In the genomic region with DNA sequence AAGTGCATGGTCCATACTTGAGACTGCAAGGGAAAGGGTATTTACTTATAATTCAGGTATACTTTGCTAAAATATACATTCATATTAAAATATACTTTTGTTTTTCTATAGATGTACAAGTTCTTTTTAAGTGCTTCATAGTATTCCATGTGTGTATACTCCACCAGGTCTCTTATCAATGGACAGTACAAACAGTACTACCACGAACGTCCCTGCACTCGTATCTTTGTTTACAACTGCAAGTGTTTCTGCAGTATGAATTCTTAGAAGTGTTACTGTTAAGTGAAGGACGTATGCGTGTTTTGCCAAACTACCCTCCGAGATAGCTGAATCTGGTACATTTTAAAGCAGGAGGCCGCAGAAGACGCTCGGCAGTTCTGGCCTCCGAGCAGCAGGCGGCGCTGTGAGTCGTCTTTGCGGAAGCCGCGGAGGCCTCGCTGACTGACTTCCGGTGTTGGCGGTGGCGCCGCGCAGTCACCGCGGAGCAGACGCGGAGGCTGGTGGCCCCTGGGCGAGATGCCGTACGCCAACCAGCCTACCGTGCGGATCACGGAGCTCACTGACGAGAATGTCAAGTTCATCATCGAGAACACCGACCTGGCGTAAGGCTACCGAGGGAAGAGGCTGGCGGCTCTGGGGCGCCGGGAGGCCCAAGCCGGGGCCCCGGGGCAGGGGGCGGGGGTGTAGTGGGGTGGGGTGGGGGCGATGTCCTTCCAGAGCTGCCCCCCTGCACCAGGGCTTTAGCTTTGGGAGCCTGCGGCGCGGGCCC, we compare ENCODE assay signal across 8 cellular contexts. TPM values are rescaled to one million over a fixed set of nuclear protein-coding genes. Genes with fewer than 3 reads are reported as not detected.
A peak's percentile ranks its signal among the peaks of the same experiment; 100 is the strongest.
DNase-seq lines count a peak whose midpoint lies in the region; ATAC-seq, FAIRE-seq and TF ChIP-seq lines count a peak whose summit lies in the region.

A gene (plus strand): TSS at position 471 of the 769 bp plus-strand sequence. CDS start 46 bp downstream, at position 517.

- H3K27me3 Mint-ChIP-seq in WTC11 (ENCODE audit: low read depth), result no peaks in the 10 kb centered on the region

- ATAC-seq in GM18520 (IDR thresholded peaks at IDR 0.05; ENCODE audit: unreplicated experiment) (peak; percentile 75), HG03066 (IDR thresholded peaks at IDR 0.05; ENCODE audit: low read depth, unreplicated experiment) (peak; percentile 86), WTC11 (peak; percentile 93)

- H3K27ac Mint-ChIP-seq in WTC11, result peak within 1 kb of the TSS; percentile 99

- POLR2A ChIA-PET in WTC11 (lab: Charles Lee), result interaction anchor here (0.7 to 1.6 kb wide), 5 partner anchors 14 to 66 kb away, joined by 3 to 9 read pairs (median 5); a partner anchor contains a TSS

- H3K4me3 ChIP-seq in bronchial epithelial cell (ENCODE audit: low read depth, low read length), result peak within 1 kb of the TSS; percentile 67

- H3K36me3 ChIP-seq in bronchial epithelial cell (ENCODE audit: control insufficient read depth, insufficient read depth, low read length), result peaks cover 29% of the 10 kb centered on the region

- in situ Hi-C loops in ACHN (cut with HindIII; ENCODE audit: low pct_ligation_motif_present, low pct_unique_long_range_greater_than_20kb, low sequenced_read_pairs), result no loop called here

- DNase-seq in ACHN (peak; percentile 90), NCI-H2196 treated with DMSO at 0.1 percent for 48 hours (lab: John Stamatoyannopoulos, UW; ENCODE audit: unreplicated experiment) (peak; percentile 31), WTC11 (ENCODE audit: low spot score) (peak; percentile 94), bronchial epithelial cell (ENCODE audit: low read depth) (peak; percentile 65), iris pigment epithelial cell (ENCODE audit: low read depth) (peak; percentile 83)
- DNase-seq in stimulated activated CD4-positive, alpha-beta T cell treated with anti-CD3 and anti-CD28 coated beads, Interleukin-12 subunit alpha, Interleukin-12 subunit beta, amount 100 ng/mL, for 4 hours, result peak; percentile 94

- CTCF ChIA-PET in WTC11 (lab: Charles Lee), result interaction anchor here (0.5 to 5.1 kb wide), 36 partner anchors 11 to 631 kb away, joined by 3 to 71 read pairs (median 5); a partner anchor contains a TSS

- peaks cover 44% of the 10 kb centered on the region for H3K36me3 Mint-ChIP-seq in WTC11

- TF ChIP-seq CTCF in WTC11 (IDR thresholded peaks at IDR 0.05), result peak; percentile 95
- peak; percentile 96 for TF ChIP-seq CTCF in bronchial epithelial cell (IDR thresholded peaks at IDR 0.05; ENCODE audit: insufficient read depth, low read length, severe bottlenecking)

- H3K9me3 Mint-ChIP-seq in WTC11, result no peaks in the 10 kb centered on the region

- peak within 1 kb of the TSS; percentile 100 for H3K4me3 Mint-ChIP-seq in WTC11

- no peaks in the 10 kb centered on the region for H3K27me3 ChIP-seq in bronchial epithelial cell (ENCODE audit: control insufficient read depth, insufficient read depth, low read length)

- FAIRE-seq in bronchial epithelial cell (lab: Jason Lieb, UNC), result no peak

- peaks cover 4% of the 10 kb centered on the region for H3K4me1 Mint-ChIP-seq in WTC11

TF ChIP-seq in WTC11, 78 proteins besides CTCF, POLR2A, EP300 and RAD21 (continues in another document):
- TF ChIP-seq MYBL2 (CRISPR knock-in tag; IDR thresholded peaks at IDR 0.05), result peak; percentile 86
- TF ChIP-seq ZNF671 (CRISPR knock-in tag; IDR thresholded peaks at IDR 0.05), result no peak
- TF ChIP-seq, protein P1, sequence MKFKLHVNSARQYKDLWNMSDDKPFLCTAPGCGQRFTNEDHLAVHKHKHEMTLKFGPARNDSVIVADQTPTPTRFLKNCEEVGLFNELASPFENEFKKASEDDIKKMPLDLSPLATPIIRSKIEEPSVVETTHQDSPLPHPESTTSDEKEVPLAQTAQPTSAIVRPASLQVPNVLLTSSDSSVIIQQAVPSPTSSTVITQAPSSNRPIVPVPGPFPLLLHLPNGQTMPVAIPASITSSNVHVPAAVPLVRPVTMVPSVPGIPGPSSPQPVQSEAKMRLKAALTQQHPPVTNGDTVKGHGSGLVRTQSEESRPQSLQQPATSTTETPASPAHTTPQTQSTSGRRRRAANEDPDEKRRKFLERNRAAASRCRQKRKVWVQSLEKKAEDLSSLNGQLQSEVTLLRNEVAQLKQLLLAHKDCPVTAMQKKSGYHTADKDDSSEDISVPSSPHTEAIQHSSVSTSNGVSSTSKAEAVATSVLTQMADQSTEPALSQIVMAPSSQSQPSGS (CRISPR knock-in tag; IDR thresholded peaks at IDR 0.05; ENCODE audit: borderline replicate concordance, low read depth), result no peak
- TF ChIP-seq, protein P2, sequence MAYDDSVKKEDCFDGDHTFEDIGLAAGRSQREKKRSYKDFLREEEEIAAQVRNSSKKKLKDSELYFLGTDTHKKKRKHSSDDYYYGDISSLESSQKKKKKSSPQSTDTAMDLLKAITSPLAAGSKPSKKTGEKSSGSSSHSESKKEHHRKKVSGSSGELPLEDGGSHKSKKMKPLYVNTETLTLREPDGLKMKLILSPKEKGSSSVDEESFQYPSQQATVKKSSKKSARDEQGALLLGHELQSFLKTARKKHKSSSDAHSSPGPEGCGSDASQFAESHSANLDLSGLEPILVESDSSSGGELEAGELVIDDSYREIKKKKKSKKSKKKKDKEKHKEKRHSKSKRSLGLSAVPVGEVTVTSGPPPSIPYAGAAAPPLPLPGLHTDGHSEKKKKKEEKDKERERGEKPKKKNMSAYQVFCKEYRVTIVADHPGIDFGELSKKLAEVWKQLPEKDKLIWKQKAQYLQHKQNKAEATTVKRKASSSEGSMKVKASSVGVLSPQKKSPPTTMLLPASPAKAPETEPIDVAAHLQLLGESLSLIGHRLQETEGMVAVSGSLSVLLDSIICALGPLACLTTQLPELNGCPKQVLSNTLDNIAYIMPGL (CRISPR knock-in tag; IDR thresholded peaks at IDR 0.05), result peak; percentile 87
- 0 out of 2 replicates have a peak, but pooled peaks have one; percentile 54 for TF ChIP-seq TCF7 (CRISPR knock-in tag; IDR thresholded peaks at IDR 0.05; ENCODE audit: low read depth)
- TF ChIP-seq, protein P3, sequence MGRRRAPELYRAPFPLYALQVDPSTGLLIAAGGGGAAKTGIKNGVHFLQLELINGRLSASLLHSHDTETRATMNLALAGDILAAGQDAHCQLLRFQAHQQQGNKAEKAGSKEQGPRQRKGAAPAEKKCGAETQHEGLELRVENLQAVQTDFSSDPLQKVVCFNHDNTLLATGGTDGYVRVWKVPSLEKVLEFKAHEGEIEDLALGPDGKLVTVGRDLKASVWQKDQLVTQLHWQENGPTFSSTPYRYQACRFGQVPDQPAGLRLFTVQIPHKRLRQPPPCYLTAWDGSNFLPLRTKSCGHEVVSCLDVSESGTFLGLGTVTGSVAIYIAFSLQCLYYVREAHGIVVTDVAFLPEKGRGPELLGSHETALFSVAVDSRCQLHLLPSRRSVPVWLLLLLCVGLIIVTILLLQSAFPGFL (CRISPR knock-in tag; IDR thresholded peaks at IDR 0.05; ENCODE audit: borderline replicate concordance), result no peak
- TF ChIP-seq TEAD1 (CRISPR knock-in tag; IDR thresholded peaks at IDR 0.05), result peak; percentile 85; the same call in 1 of the 2 replicates
- TF ChIP-seq NFE2L1 (CRISPR knock-in tag; IDR thresholded peaks at IDR 0.05), result peak; percentile 90
- TF ChIP-seq, protein P4, sequence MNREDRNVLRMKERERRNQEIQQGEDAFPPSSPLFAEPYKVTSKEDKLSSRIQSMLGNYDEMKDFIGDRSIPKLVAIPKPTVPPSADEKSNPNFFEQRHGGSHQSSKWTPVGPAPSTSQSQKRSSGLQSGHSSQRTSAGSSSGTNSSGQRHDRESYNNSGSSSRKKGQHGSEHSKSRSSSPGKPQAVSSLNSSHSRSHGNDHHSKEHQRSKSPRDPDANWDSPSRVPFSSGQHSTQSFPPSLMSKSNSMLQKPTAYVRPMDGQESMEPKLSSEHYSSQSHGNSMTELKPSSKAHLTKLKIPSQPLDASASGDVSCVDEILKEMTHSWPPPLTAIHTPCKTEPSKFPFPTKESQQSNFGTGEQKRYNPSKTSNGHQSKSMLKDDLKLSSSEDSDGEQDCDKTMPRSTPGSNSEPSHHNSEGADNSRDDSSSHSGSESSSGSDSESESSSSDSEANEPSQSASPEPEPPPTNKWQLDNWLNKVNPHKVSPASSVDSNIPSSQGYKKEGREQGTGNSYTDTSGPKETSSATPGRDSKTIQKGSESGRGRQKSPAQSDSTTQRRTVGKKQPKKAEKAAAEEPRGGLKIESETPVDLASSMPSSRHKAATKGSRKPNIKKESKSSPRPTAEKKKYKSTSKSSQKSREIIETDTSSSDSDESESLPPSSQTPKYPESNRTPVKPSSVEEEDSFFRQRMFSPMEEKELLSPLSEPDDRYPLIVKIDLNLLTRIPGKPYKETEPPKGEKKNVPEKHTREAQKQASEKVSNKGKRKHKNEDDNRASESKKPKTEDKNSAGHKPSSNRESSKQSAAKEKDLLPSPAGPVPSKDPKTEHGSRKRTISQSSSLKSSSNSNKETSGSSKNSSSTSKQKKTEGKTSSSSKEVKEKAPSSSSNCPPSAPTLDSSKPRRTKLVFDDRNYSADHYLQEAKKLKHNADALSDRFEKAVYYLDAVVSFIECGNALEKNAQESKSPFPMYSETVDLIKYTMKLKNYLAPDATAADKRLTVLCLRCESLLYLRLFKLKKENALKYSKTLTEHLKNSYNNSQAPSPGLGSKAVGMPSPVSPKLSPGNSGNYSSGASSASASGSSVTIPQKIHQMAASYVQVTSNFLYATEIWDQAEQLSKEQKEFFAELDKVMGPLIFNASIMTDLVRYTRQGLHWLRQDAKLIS (CRISPR knock-in tag; IDR thresholded peaks at IDR 0.05; ENCODE audit: borderline replicate concordance), result no peak
- TF ChIP-seq, protein P5, sequence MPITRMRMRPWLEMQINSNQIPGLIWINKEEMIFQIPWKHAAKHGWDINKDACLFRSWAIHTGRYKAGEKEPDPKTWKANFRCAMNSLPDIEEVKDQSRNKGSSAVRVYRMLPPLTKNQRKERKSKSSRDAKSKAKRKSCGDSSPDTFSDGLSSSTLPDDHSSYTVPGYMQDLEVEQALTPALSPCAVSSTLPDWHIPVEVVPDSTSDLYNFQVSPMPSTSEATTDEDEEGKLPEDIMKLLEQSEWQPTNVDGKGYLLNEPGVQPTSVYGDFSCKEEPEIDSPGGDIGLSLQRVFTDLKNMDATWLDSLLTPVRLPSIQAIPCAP (CRISPR knock-in tag; IDR thresholded peaks at IDR 0.05), result no peak
- no peak for TF ChIP-seq CBFB (CRISPR knock-in tag; IDR thresholded peaks at IDR 0.05; ENCODE audit: low read depth)
- peak; percentile 72 for TF ChIP-seq CREM (CRISPR knock-in tag; IDR thresholded peaks at IDR 0.05)
- TF ChIP-seq ZNF423 (CRISPR knock-in tag; IDR thresholded peaks at IDR 0.05), result no peak
- TF ChIP-seq, protein P6, sequence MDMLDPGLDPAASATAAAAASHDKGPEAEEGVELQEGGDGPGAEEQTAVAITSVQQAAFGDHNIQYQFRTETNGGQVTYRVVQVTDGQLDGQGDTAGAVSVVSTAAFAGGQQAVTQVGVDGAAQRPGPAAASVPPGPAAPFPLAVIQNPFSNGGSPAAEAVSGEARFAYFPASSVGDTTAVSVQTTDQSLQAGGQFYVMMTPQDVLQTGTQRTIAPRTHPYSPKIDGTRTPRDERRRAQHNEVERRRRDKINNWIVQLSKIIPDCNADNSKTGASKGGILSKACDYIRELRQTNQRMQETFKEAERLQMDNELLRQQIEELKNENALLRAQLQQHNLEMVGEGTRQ (CRISPR knock-in tag; IDR thresholded peaks at IDR 0.05), result no peak
- no peak for TF ChIP-seq EMX1 (CRISPR knock-in tag; IDR thresholded peaks at IDR 0.05)

RNA-seq across cellular contexts. Expression of the gene that starts here (rescaled TPM):
- total RNA-seq in WTC11 (2021), result 67.9 to 75.4 TPM (median 67.9 TPM) in 3 replicates
- 78.7 and 82.1 TPM in 2 replicates for total RNA-seq in bronchial epithelial cell

Comparison
In these comparisons a context has a peak if more than half of its experiments do, and no peak if none do; other contexts are left out.
1. Peak in every context shown above with its lines: DNase-seq, ATAC-seq and H3K4me3 ChIP-seq.
2. DNase-seq: peak in every context shown above with its lines; median percentile 94 in WTC11; 94 in stimulated activated CD4-positive, alpha-beta T cell treated with anti-CD3 and anti-CD28 coated beads, Interleukin-12 subunit alpha, Interleukin-12 subunit beta, amount 100 ng/mL, for 4 hours; 90 in ACHN; 83 in iris pigment epithelial cell; 65 in bronchial epithelial cell; 31 in NCI-H2196 treated with DMSO at 0.1 percent for 48 hours.